8 cellular contexts compared by ENCODE assay signal in genomic region chr1:157505481-157506272, GRCh38. TPM values are rescaled to one million over a fixed set of nuclear protein-coding genes. Genes with fewer than 3 reads are reported as not detected.
DNase-seq lines count a peak whose midpoint lies in the region; ATAC-seq, FAIRE-seq and TF ChIP-seq lines count a peak whose summit lies in the region.

No MANE protein-coding gene starts in this region.

- no peak overlapping the region for H3K4me3 ChIP-seq in lower lobe of right lung
- no peak overlapping the region for H3K4me3 ChIP-seq in testis

- DNase-seq in activated CD4-positive, alpha-beta T cell treated with anti-CD3 and anti-CD28 coated beads for 24 hours (ENCODE audit: low read depth in 2 of 2), result peak; percentile 4 to 8
- DNase-seq in activated CD4-positive, alpha-beta T cell treated with anti-CD3 and anti-CD28 coated beads, Interleukin-2, amount 50 U/mL, for 1 hour, result no peak
- DNase-seq in HT-29 (ENCODE audit: low spot score) (peak; percentile 56), RCC 7860 (ENCODE audit: low spot score) (peak; percentile 15), dedifferentiated amniotic fluid mesenchymal stem cell (ENCODE audit: extremely low spot score) (peak; percentile 26), lower lobe of right lung (no peak), testis (peak; percentile 65)

- intact Hi-C loops in lower lobe of right lung (cut with DNase I) (no loop called here), testis (cut with DNase I; ENCODE audit: low total_unique reads) (no loop called here)

- H3K9me3 ChIP-seq in lower lobe of right lung (no peaks in the 10 kb centered on the region), testis (no peaks in the 10 kb centered on the region)

- TF ChIP-seq CTCF in lower lobe of right lung (IDR thresholded peaks at IDR 0.05) (peak; percentile 71), testis (IDR thresholded peaks at IDR 0.05) (peak in 2 of 3 experiments; percentile 29 to 48)

- no peak overlapping the region for H3K27ac ChIP-seq in lower lobe of right lung
- no peak overlapping the region for H3K27ac ChIP-seq in testis

- peak; percentile 87 for ATAC-seq in GM21423 (IDR thresholded peaks at IDR 0.05; ENCODE audit: unreplicated experiment)
- peak; percentile 81 to 89 for ATAC-seq in lower lobe of right lung

- H3K4me1 ChIP-seq in lower lobe of right lung (peaks cover 7% of the 10 kb centered on the region), testis (no peaks in the 10 kb centered on the region)

- WGBS in testis, 2 donors, result 30 to 31% methylated on average over 13 of the region's 13 CpGs

- H3K36me3 ChIP-seq in lower lobe of right lung (no peaks in the 10 kb centered on the region), testis (ENCODE audit: low read depth, missing control alignments) (no peaks in the 10 kb centered on the region)

- no peak for FAIRE-seq in RCC 7860 (lab: Jason Lieb, UNC)

- H3K27me3 ChIP-seq in lower lobe of right lung (ENCODE audit: low read depth) (no peaks in the 10 kb centered on the region), testis (no peaks in the 10 kb centered on the region)

- TF ChIP-seq POLR2A in testis (IDR thresholded peaks at IDR 0.05), result no peak

RNA-seq across cellular contexts. Expression of gene FCRL5, which starts 46.6 kb away (rescaled TPM):
- total RNA-seq in HT-29 (2014; rRNA removed; shearing (Covaris generic)), result not detected in 2 replicates
- total RNA-seq in lower lobe of right lung, result 1.2 TPM
- 1 to 10 TPM; 1.1 to 1.6 TPM for total RNA-seq in testis
- 3.9 TPM for polyA plus RNA-seq in testis (ENCODE audit: insufficient read depth, low read depth, low replicate concordance)

Comparison
In these comparisons a context has a peak if more than half of its experiments do, and no peak if none do; other contexts are left out.
1. DNase-seq: peak in activated CD4-positive, alpha-beta T cell treated with anti-CD3 and anti-CD28 coated beads for 24 hours (2 of 2), HT-29 (single experiment), RCC 7860 (single experiment), dedifferentiated amniotic fluid mesenchymal stem cell (single experiment) and testis (single experiment); none in activated CD4-positive, alpha-beta T cell treated with anti-CD3 and anti-CD28 coated beads, Interleukin-2, amount 50 U/mL, for 1 hour (single experiment) and lower lobe of right lung (single experiment).